ENCODE assay signal across 16 cellular contexts in genomic region chr1:89051300-89051943, GRCh38. TPM values are rescaled to one million over a fixed set of nuclear protein-coding genes. Genes with fewer than 3 reads are reported as not detected.
DNase-seq lines count a peak whose midpoint lies in the region; ATAC-seq, FAIRE-seq and TF ChIP-seq lines count a peak whose summit lies in the region.
"Had no signal": no experiment of that assay in that cellular context is flagged by ENCODE, and none has a peak within 500 bp of the region (broad histone marks: within the 10 kb centered on the region; RNA-seq: fewer than 3 reads in every experiment).

No MANE protein-coding gene starts in this region.

- in situ Hi-C loops in HepG2 (cut with HindIII; ENCODE audit: extremely low pct_ligation_motif_present, low pct_unique_long_range_greater_than_20kb) = no loop called here
- in situ Hi-C loops in transverse colon (cut with MboI; ENCODE audit: low pct_ligation_motif_present in 1 of 4, low pct_unique_long_range_greater_than_20kb in 1 of 4, low sequenced_read_pairs in 3 of 4) = no loop called here

- no peak for TF ChIP-seq EP300 in A549 (IDR thresholded peaks at IDR 0.05)
- TF ChIP-seq EP300 in HepG2 (IDR thresholded peaks at IDR 0.05; ENCODE audit: low read depth in 2 of 2, low read length in 2 of 2) = no peak
- TF ChIP-seq EP300 in HepG2 (CRISPR knock-in tag; IDR thresholded peaks at IDR 0.05; ENCODE audit: borderline replicate concordance) = no peak
- TF ChIP-seq EP300 in transverse colon (IDR thresholded peaks at IDR 0.05; ENCODE audit: low read depth) = no peak

- no peak overlapping the region for H3K9ac ChIP-seq in HepG2 (ENCODE audit: insufficient read depth, low read depth, low read length)
- H3K9ac ChIP-seq: BLaER1 had no signal

- H3K9me3 ChIP-seq in A549 (no peaks in the 10 kb centered on the region), HepG2 (ENCODE audit: low read length) (no peaks in the 10 kb centered on the region), transverse colon (no peaks in the 10 kb centered on the region)
- H3K9me3 ChIP-seq: BLaER1 had no signal

- POLR2A ChIA-PET in A549 (lab: Yijun Ruan, JAX) (no interaction called here), HepG2 (lab: Yijun Ruan, JAX) (no interaction called here)

- ATAC-seq in A549 (no peak), esophagus mucosa (peak; percentile 59), HepG2 (no peak)
- ATAC-seq: GM12878 had no signal

- H3K4me3 ChIP-seq in A549 = no peak overlapping the region
- H3K4me3 ChIP-seq in HepG2 (replicated peaks in 1 of 3; ENCODE audit: insufficient read depth in 1 of 3, low read depth in 2 of 3, low read length in 3 of 3) = no peak overlapping the region
- H3K4me3 ChIP-seq in transverse colon = no peak overlapping the region
- H3K4me3 ChIP-seq in lower leg skin (ENCODE audit: low read depth, poor library complexity, severe bottlenecking) = no peak overlapping the region
- H3K4me3 ChIP-seq: BLaER1, GM12878 had no signal

- intact Hi-C loops in HepG2 (cut with micrococcal nuclease; ENCODE audit: unreplicated experiment) (no loop called here), transverse colon (cut with DNase I; ENCODE audit: low total_unique reads) (no loop called here), lower leg skin (cut with DNase I; ENCODE audit: low total_unique reads) (no loop called here)

- H3K4me2 ChIP-seq in A549 (no peak overlapping the region), HepG2 (ENCODE audit: low read depth, low read length) (no peak overlapping the region)
- H3K4me2 ChIP-seq: BLaER1 had no signal

- H3K79me2 ChIP-seq in HepG2 (ENCODE audit: insufficient read depth, low read length) = no peaks in the 10 kb centered on the region

- H3K27me3 ChIP-seq in HepG2 (ENCODE audit: control insufficient read depth in 1 of 2, insufficient read depth in 2 of 2, low read length in 2 of 2) (no peaks in the 10 kb centered on the region), transverse colon (no peaks in the 10 kb centered on the region)
- H3K27me3 ChIP-seq: BLaER1 had no signal

- H4K20me1 ChIP-seq in HepG2 (ENCODE audit: insufficient read depth, low read length) = no peaks in the 10 kb centered on the region
- H4K20me1 ChIP-seq: BLaER1 had no signal

- no peak for FAIRE-seq in A549 (lab: Jason Lieb, UNC)
- no peak for FAIRE-seq in HepG2 (lab: Jason Lieb, UNC)
- FAIRE-seq: GM12878, H1, HTR-8/SVneo had no signal

- H3K27ac ChIP-seq in A549 = no peak overlapping the region
- H3K27ac ChIP-seq in HepG2 (ENCODE audit: extremely low read length, insufficient read depth, low read length) = no peak overlapping the region
- peak overlapping the region in 3 of 4 donors; percentile 20 to 40 (median 25) for H3K27ac ChIP-seq in transverse colon
- H3K27ac ChIP-seq: 22Rv1, BLaER1 had no signal

- H3K36me3 ChIP-seq in HepG2 (replicated peaks in 1 of 2; ENCODE audit: control insufficient read depth in 1 of 2, insufficient read depth in 2 of 2, low read length in 2 of 2) (no peaks in the 10 kb centered on the region), transverse colon (peaks cover 0 to 7% (median 3%) of the 10 kb centered on the region in 4 donors)
- H3K36me3 ChIP-seq: BLaER1 had no signal

- no peak for TF ChIP-seq POLR2A in A549 (IDR thresholded peaks at IDR 0.05; ENCODE audit: low read length)
- TF ChIP-seq POLR2A in HepG2 (IDR thresholded peaks at IDR 0.05; ENCODE audit: insufficient read depth in 1 of 2, low read depth in 2 of 2, low read length in 2 of 2) = no peak
- TF ChIP-seq POLR2A in transverse colon (IDR thresholded peaks at IDR 0.05) = no peak
- TF ChIP-seq POLR2A in lower leg skin (IDR thresholded peaks at IDR 0.05) = no peak

- no TSS peak for BruUV-seq in HepG2 (replicated peaks; lab: Mats Ljungman, UMichigan)

- CTCF ChIA-PET in A549 (lab: Yijun Ruan, JAX) = no interaction called here
- CTCF ChIA-PET in HepG2 (lab: Yijun Ruan, JAX; ENCODE audit: low intra/inter-chr PET ratio, low total read pairs) = no interaction called here

- no peak for DNase-seq in A549 (ENCODE audit: low read depth in 1 of 2, low spot score in 1 of 2)
- DNase-seq in HepG2 (ENCODE audit: low spot score) = no peak
- no peak for DNase-seq in transverse colon
- DNase-seq in SW 1271 (lab: John Stamatoyannopoulos, UW) = no peak
- no peak for DNase-seq in lower leg skin (ENCODE audit: low spot score in 2 of 2)
- DNase-seq in NCI-H1436 treated with DMSO at 0.1 percent for 48 hours (lab: John Stamatoyannopoulos, UW) = no peak
- DNase-seq: CD4-positive, alpha-beta memory T cell; DMS153; DMS79 treated with DMSO at 0.1 percent for 48 hours; H9 had no signal

- TF ChIP-seq CTCF in A549 (IDR thresholded peaks at IDR 0.05) (no peak), HepG2 (CRISPR knock-in tag; IDR thresholded peaks at IDR 0.05) (no peak), transverse colon (IDR thresholded peaks at IDR 0.05) (no peak), lower leg skin (IDR thresholded peaks at IDR 0.05) (no peak)

- H3K4me1 ChIP-seq in A549 = no peaks in the 10 kb centered on the region
- H3K4me1 ChIP-seq in HepG2 (ENCODE audit: insufficient read depth, low read length) = peaks cover 6% of the 10 kb centered on the region
- peaks cover 0 to 12% (median 6%) of the 10 kb centered on the region in 4 donors for H3K4me1 ChIP-seq in transverse colon
- H3K4me1 ChIP-seq: BLaER1 had no signal

- H2AFZ ChIP-seq in HepG2 (ENCODE audit: low read length) = no peak overlapping the region

- WGBS in A549 (ENCODE audit: missing lambda C conversion rate) = 82% methylated on average over 8 of the region's 9 CpGs
- WGBS in HepG2 (ENCODE audit: low lambda C conversion rate) = 92% methylated on average over 9 of the region's 9 CpGs
- WGBS in transverse colon (ENCODE audit: low coverage in 1 of 2), 2 donors = 70 to 87% methylated on average over 2 to 9 of the region's 9 CpGs
- whole genome bisulfite sequencing in lower leg skin, 2 donors = 93 to 95% methylated on average over 9 of the region's 9 CpGs

- TF ChIP-seq RAD21 in A549 (conservative IDR thresholded peaks at IDR 0.05 in 1 of 2, IDR thresholded peaks at IDR 0.05 in 1 of 2) (no peak), HepG2 (CRISPR knock-in tag; IDR thresholded peaks at IDR 0.05) (no peak)

RNA-seq across cellular contexts. Expression of gene GBP1, which starts 13.6 kb away (rescaled TPM):
- polyA plus RNA-seq in A549 (2011; rRNA removed) (0.37 and 0.39 TPM in 2 replicates), A549 (2017; fragmentation: RNase III; extraction: RNeasy Plus Mini Kit Qiagen cat#74134 plus additional on column Dnase treatment) (0.10 to 0.47 TPM (median 0.46 TPM) in 3 replicates), HepG2 (2011; rRNA removed) (0.31 and 0.62 TPM in 2 replicates)
- polyA plus RNA-seq in A549 (2012; cell fraction: cytosol; rRNA removed) = 0.09 TPM in 2 replicates
- polyA plus RNA-seq in A549 (2012; cell fraction: nucleus; rRNA removed) = 0.09 and 0.17 TPM in 2 replicates
- 0.58 and 1.1 TPM in 2 replicates for polyA minus RNA-seq in A549 (2011; rRNA and poly(A)+ RNA removed)
- total RNA-seq in esophagus mucosa (5.2 TPM), HepG2 (2016; rRNA removed; fragmentation: Illumina TruSeq; extraction: Trizol) (2.3 and 2.6 TPM in 2 replicates), transverse colon (10 to 100 TPM in 3 of 4 donors, 1 to 10 TPM in 1; 3.0 to 50.2 (median 23.2) TPM), lower leg skin (10 to 100 TPM in 2 of 4 donors, 1 to 10 TPM in 2; 6.6 to 14.0 (median 10.4) TPM)
- 0.20 and 0.35 TPM in 2 replicates for total RNA-seq in HepG2 (2016; cell fraction: cytosol; rRNA removed; fragmentation: Illumina TruSeq; extraction: Trizol; ENCODE audit: low read depth)
- 3.1 and 3.4 TPM in 2 replicates for total RNA-seq in HepG2 (2016; cell fraction: insoluble cytoplasmic fraction; rRNA removed; fragmentation: Illumina TruSeq; extraction: Trizol)
- 0.62 and 1.1 TPM in 2 replicates for total RNA-seq in HepG2 (2016; cell fraction: membrane; rRNA removed; fragmentation: Illumina TruSeq; extraction: Trizol)
- 5.0 and 5.5 TPM in 2 replicates for total RNA-seq in HepG2 (2016; cell fraction: nucleus; rRNA removed; fragmentation: Illumina TruSeq; extraction: Trizol)
- polyA plus RNA-seq in HepG2 (2011; cell fraction: cytosol; rRNA removed) = 0.07 and 0.21 TPM in 2 replicates
- 0.55 and 1.2 TPM in 2 replicates for polyA plus RNA-seq in HepG2 (2011; cell fraction: nucleus; rRNA removed)
- 0.88 and 1.0 TPM in 2 replicates for polyA plus RNA-seq in HepG2 (2012)
- polyA plus RNA-seq in HepG2 (2016; cell fraction: cytosol; fragmentation: Illumina TruSeq; extraction: Trizol; ENCODE audit: low read depth) = 0.20 and 0.24 TPM in 2 replicates
- 2.5 and 2.7 TPM in 2 replicates for polyA plus RNA-seq in HepG2 (2016; cell fraction: insoluble cytoplasmic fraction; fragmentation: Illumina TruSeq; extraction: Trizol; ENCODE audit: low read depth)
- polyA plus RNA-seq in HepG2 (2016; cell fraction: membrane; fragmentation: Illumina TruSeq; extraction: Trizol; ENCODE audit: low read depth) = 0.54 and 0.56 TPM in 2 replicates
- 2.3 and 4.9 TPM in 2 replicates for polyA plus RNA-seq in HepG2 (2016; cell fraction: nucleus; fragmentation: Illumina TruSeq; extraction: Trizol; ENCODE audit: insufficient read depth, low read depth)
- 1.4 and 8.3 TPM in 2 replicates for polyA minus RNA-seq in HepG2 (2011; rRNA and poly(A)+ RNA removed; ENCODE audit: low replicate concordance)
- 2.0 TPM in 1 of 2 replicates, not detected in the other for polyA minus RNA-seq in HepG2 (2011; cell fraction: cytosol; rRNA and poly(A)+ RNA removed)
- polyA minus RNA-seq in HepG2 (2011; cell fraction: nucleus; rRNA and poly(A)+ RNA removed) = 6.4 and 15.5 TPM in 2 replicates
- total RNA-seq: H1, H9 had no signal
- polyA plus RNA-seq: H1 had no signal

RNA-seq across cellular contexts. Expression of gene GBP3, which starts 28.8 kb away (rescaled TPM):
- polyA plus RNA-seq in A549 (2011; rRNA removed) (1.9 and 2.4 TPM in 2 replicates), A549 (2017; fragmentation: RNase III; extraction: RNeasy Plus Mini Kit Qiagen cat#74134 plus additional on column Dnase treatment) (0.93 to 1.1 TPM (median 0.98 TPM) in 3 replicates), HepG2 (2011; rRNA removed) (0.16 and 0.56 TPM in 2 replicates)
- polyA plus RNA-seq in A549 (2012; cell fraction: cytosol; rRNA removed) = 0.13 and 0.22 TPM in 2 replicates
- polyA plus RNA-seq in A549 (2012; cell fraction: nucleus; rRNA removed) = 0.13 and 0.44 TPM in 2 replicates
- 0.54 and 4.8 TPM in 2 replicates for polyA minus RNA-seq in A549 (2011; rRNA and poly(A)+ RNA removed)
- total RNA-seq in esophagus mucosa (9.4 TPM), HepG2 (2016; rRNA removed; fragmentation: Illumina TruSeq; extraction: Trizol) (0.32 and 0.46 TPM in 2 replicates), transverse colon (100 to 1,000 TPM in 1 of 4 donors, 10 to 100 TPM in 2, 1 to 10 TPM in 1; 5.4 to 102 (median 55.2) TPM), lower leg skin (10 to 100 TPM in 1 of 4 donors, 1 to 10 TPM in 3; 5.6 to 16.2 (median 8.3) TPM)
- not detected in 2 replicates for total RNA-seq in HepG2 (2016; cell fraction: cytosol; rRNA removed; fragmentation: Illumina TruSeq; extraction: Trizol; ENCODE audit: low read depth)
- 0.41 and 0.51 TPM in 2 replicates for total RNA-seq in HepG2 (2016; cell fraction: insoluble cytoplasmic fraction; rRNA removed; fragmentation: Illumina TruSeq; extraction: Trizol)
- total RNA-seq in HepG2 (2016; cell fraction: membrane; rRNA removed; fragmentation: Illumina TruSeq; extraction: Trizol) = 0.17 and 0.19 TPM in 2 replicates
- 0.31 and 1.8 TPM in 2 replicates for total RNA-seq in HepG2 (2016; cell fraction: nucleus; rRNA removed; fragmentation: Illumina TruSeq; extraction: Trizol)
- 0.25 and 0.36 TPM in 2 replicates for polyA plus RNA-seq in HepG2 (2011; cell fraction: cytosol; rRNA removed)
- 0.23 and 0.42 TPM in 2 replicates for polyA plus RNA-seq in HepG2 (2011; cell fraction: nucleus; rRNA removed)
- polyA plus RNA-seq in HepG2 (2012) = 0.48 and 0.56 TPM in 2 replicates
- polyA plus RNA-seq in HepG2 (2016; cell fraction: cytosol; fragmentation: Illumina TruSeq; extraction: Trizol; ENCODE audit: low read depth) = not detected in 2 replicates
- polyA plus RNA-seq in HepG2 (2016; cell fraction: insoluble cytoplasmic fraction; fragmentation: Illumina TruSeq; extraction: Trizol; ENCODE audit: low read depth) = 0.52 and 0.87 TPM in 2 replicates
- polyA plus RNA-seq in HepG2 (2016; cell fraction: membrane; fragmentation: Illumina TruSeq; extraction: Trizol; ENCODE audit: low read depth) = not detected in 2 replicates
- 0.35 TPM in 1 of 2 replicates, not detected in the other for polyA plus RNA-seq in HepG2 (2016; cell fraction: nucleus; fragmentation: Illumina TruSeq; extraction: Trizol; ENCODE audit: insufficient read depth, low read depth)
- 12.2 TPM in 1 of 2 replicates, not detected in the other for polyA minus RNA-seq in HepG2 (2011; rRNA and poly(A)+ RNA removed; ENCODE audit: low replicate concordance)
- polyA minus RNA-seq in HepG2 (2011; cell fraction: cytosol; rRNA and poly(A)+ RNA removed) = 0.79 and 0.97 TPM in 2 replicates
- polyA minus RNA-seq in HepG2 (2011; cell fraction: nucleus; rRNA and poly(A)+ RNA removed) = 0.37 and 0.64 TPM in 2 replicates
- total RNA-seq: H1, H9 had no signal
- polyA plus RNA-seq: H1 had no signal

RNA-seq across cellular contexts. Expression of gene KYAT3, which starts 59.0 kb away (rescaled TPM):
- polyA plus RNA-seq in A549 (2011; rRNA removed) (14.0 and 16.7 TPM in 2 replicates), A549 (2017; fragmentation: RNase III; extraction: RNeasy Plus Mini Kit Qiagen cat#74134 plus additional on column Dnase treatment) (9.0 to 11.2 TPM (median 10.2 TPM) in 3 replicates), HepG2 (2011; rRNA removed) (12.2 and 17.7 TPM in 2 replicates)
- 3.5 and 4.0 TPM in 2 replicates for polyA plus RNA-seq in A549 (2012; cell fraction: cytosol; rRNA removed)
- 1.7 and 3.0 TPM in 2 replicates for polyA plus RNA-seq in A549 (2012; cell fraction: nucleus; rRNA removed)
- 3.3 and 3.5 TPM in 2 replicates for polyA minus RNA-seq in A549 (2011; rRNA and poly(A)+ RNA removed)
- total RNA-seq in esophagus mucosa (26.3 TPM), HepG2 (2016; rRNA removed; fragmentation: Illumina TruSeq; extraction: Trizol) (31.8 and 49.5 TPM in 2 replicates), transverse colon (10 to 100 TPM in 3 of 4 donors, 1 to 10 TPM in 1; 7.8 to 23.3 (median 20.5) TPM), lower leg skin (10 to 100 TPM; 16.5 to 34.5 (median 24.3) TPM)
- 7.7 and 9.1 TPM in 2 replicates for total RNA-seq in HepG2 (2016; cell fraction: cytosol; rRNA removed; fragmentation: Illumina TruSeq; extraction: Trizol; ENCODE audit: low read depth)
- 29.0 and 50.3 TPM in 2 replicates for total RNA-seq in HepG2 (2016; cell fraction: insoluble cytoplasmic fraction; rRNA removed; fragmentation: Illumina TruSeq; extraction: Trizol)
- 10.1 and 12.6 TPM in 2 replicates for total RNA-seq in HepG2 (2016; cell fraction: membrane; rRNA removed; fragmentation: Illumina TruSeq; extraction: Trizol)
- total RNA-seq in HepG2 (2016; cell fraction: nucleus; rRNA removed; fragmentation: Illumina TruSeq; extraction: Trizol) = 22.9 and 26.9 TPM in 2 replicates
- 8.2 and 11.6 TPM in 2 replicates for polyA plus RNA-seq in HepG2 (2011; cell fraction: cytosol; rRNA removed)
- polyA plus RNA-seq in HepG2 (2011; cell fraction: nucleus; rRNA removed) = 13.6 and 17.0 TPM in 2 replicates
- polyA plus RNA-seq in HepG2 (2012) = 20.5 and 26.3 TPM in 2 replicates
- polyA plus RNA-seq in HepG2 (2016; cell fraction: cytosol; fragmentation: Illumina TruSeq; extraction: Trizol; ENCODE audit: low read depth) = 4.2 and 4.6 TPM in 2 replicates
- 35.7 and 36.7 TPM in 2 replicates for polyA plus RNA-seq in HepG2 (2016; cell fraction: insoluble cytoplasmic fraction; fragmentation: Illumina TruSeq; extraction: Trizol; ENCODE audit: low read depth)
- 6.5 and 6.6 TPM in 2 replicates for polyA plus RNA-seq in HepG2 (2016; cell fraction: membrane; fragmentation: Illumina TruSeq; extraction: Trizol; ENCODE audit: low read depth)
- polyA plus RNA-seq in HepG2 (2016; cell fraction: nucleus; fragmentation: Illumina TruSeq; extraction: Trizol; ENCODE audit: insufficient read depth, low read depth) = 28.9 and 31.3 TPM in 2 replicates
- 1.3 and 3.0 TPM in 2 replicates for polyA minus RNA-seq in HepG2 (2011; rRNA and poly(A)+ RNA removed; ENCODE audit: low replicate concordance)
- 9.8 and 13.1 TPM in 2 replicates for polyA minus RNA-seq in HepG2 (2011; cell fraction: cytosol; rRNA and poly(A)+ RNA removed)
- 22.7 and 25.5 TPM in 2 replicates for polyA minus RNA-seq in HepG2 (2011; cell fraction: nucleus; rRNA and poly(A)+ RNA removed)

RNA-seq across cellular contexts. Expression of gene RBMXL1, which starts 59.0 kb away (rescaled TPM):
- 3.7 and 3.8 TPM in 2 replicates for polyA plus RNA-seq in A549 (2011; rRNA removed)
- polyA plus RNA-seq in A549 (2012; cell fraction: cytosol; rRNA removed) = 1.1 and 1.2 TPM in 2 replicates
- 0.73 and 1.9 TPM in 2 replicates for polyA plus RNA-seq in A549 (2012; cell fraction: nucleus; rRNA removed)
- polyA plus RNA-seq in A549 (2017; fragmentation: RNase III; extraction: RNeasy Plus Mini Kit Qiagen cat#74134 plus additional on column Dnase treatment) = 2.6 to 3.0 TPM (median 2.7 TPM) in 3 replicates
- polyA minus RNA-seq in A549 (2011; rRNA and poly(A)+ RNA removed) = 2.6 and 3.0 TPM in 2 replicates
- total RNA-seq in esophagus mucosa = 13.9 TPM
- total RNA-seq in HepG2 (2016; rRNA removed; fragmentation: Illumina TruSeq; extraction: Trizol) = 15.0 and 19.1 TPM in 2 replicates
- total RNA-seq in HepG2 (2016; cell fraction: cytosol; rRNA removed; fragmentation: Illumina TruSeq; extraction: Trizol; ENCODE audit: low read depth) = 1.3 TPM in 2 replicates
- total RNA-seq in HepG2 (2016; cell fraction: insoluble cytoplasmic fraction; rRNA removed; fragmentation: Illumina TruSeq; extraction: Trizol) = 13.4 and 18.0 TPM in 2 replicates
- total RNA-seq in HepG2 (2016; cell fraction: membrane; rRNA removed; fragmentation: Illumina TruSeq; extraction: Trizol) = 5.1 and 6.0 TPM in 2 replicates
- total RNA-seq in HepG2 (2016; cell fraction: nucleus; rRNA removed; fragmentation: Illumina TruSeq; extraction: Trizol) = 14.1 and 14.6 TPM in 2 replicates
- 2.2 and 3.0 TPM in 2 replicates for polyA plus RNA-seq in HepG2 (2011; rRNA removed)
- 1.6 and 2.0 TPM in 2 replicates for polyA plus RNA-seq in HepG2 (2011; cell fraction: cytosol; rRNA removed)
- 2.6 and 3.1 TPM in 2 replicates for polyA plus RNA-seq in HepG2 (2011; cell fraction: nucleus; rRNA removed)
- 3.9 and 4.1 TPM in 2 replicates for polyA plus RNA-seq in HepG2 (2012)
- polyA plus RNA-seq in HepG2 (2016; cell fraction: cytosol; fragmentation: Illumina TruSeq; extraction: Trizol; ENCODE audit: low read depth) = 0.86 and 1.0 TPM in 2 replicates
- polyA plus RNA-seq in HepG2 (2016; cell fraction: insoluble cytoplasmic fraction; fragmentation: Illumina TruSeq; extraction: Trizol; ENCODE audit: low read depth) = 12.0 and 12.6 TPM in 2 replicates
- polyA plus RNA-seq in HepG2 (2016; cell fraction: membrane; fragmentation: Illumina TruSeq; extraction: Trizol; ENCODE audit: low read depth) = 2.5 and 2.8 TPM in 2 replicates
- 11.8 and 12.9 TPM in 2 replicates for polyA plus RNA-seq in HepG2 (2016; cell fraction: nucleus; fragmentation: Illumina TruSeq; extraction: Trizol; ENCODE audit: insufficient read depth, low read depth)
- 3.4 and 6.8 TPM in 2 replicates for polyA minus RNA-seq in HepG2 (2011; rRNA and poly(A)+ RNA removed; ENCODE audit: low replicate concordance)
- 2.7 and 3.1 TPM in 2 replicates for polyA minus RNA-seq in HepG2 (2011; cell fraction: cytosol; rRNA and poly(A)+ RNA removed)
- polyA minus RNA-seq in HepG2 (2011; cell fraction: nucleus; rRNA and poly(A)+ RNA removed) = 19.2 and 19.4 TPM in 2 replicates
- total RNA-seq in transverse colon = 10 to 100 TPM in 2 of 4 donors, 1 to 10 TPM in 2; 7.2 to 14.9 (median 10.0) TPM
- total RNA-seq in lower leg skin = 10 to 100 TPM in 3 of 4 donors, 1 to 10 TPM in 1; 7.5 to 19.3 (median 13.4) TPM

Comparison
In these comparisons a context has a peak if more than half of its experiments do, and no peak if none do; other contexts are left out.
1. H3K27ac ChIP-seq: peak in transverse colon (3 of 4); none in A549 (0 of 2) and HepG2 (single experiment).
2. Of the 38 proteins assayed by ChIP-seq in both HepG2 and A549: peak only in HepG2: none; only in A549: none; in both: MAFK; in neither: 37.